In the genomic region with DNA sequence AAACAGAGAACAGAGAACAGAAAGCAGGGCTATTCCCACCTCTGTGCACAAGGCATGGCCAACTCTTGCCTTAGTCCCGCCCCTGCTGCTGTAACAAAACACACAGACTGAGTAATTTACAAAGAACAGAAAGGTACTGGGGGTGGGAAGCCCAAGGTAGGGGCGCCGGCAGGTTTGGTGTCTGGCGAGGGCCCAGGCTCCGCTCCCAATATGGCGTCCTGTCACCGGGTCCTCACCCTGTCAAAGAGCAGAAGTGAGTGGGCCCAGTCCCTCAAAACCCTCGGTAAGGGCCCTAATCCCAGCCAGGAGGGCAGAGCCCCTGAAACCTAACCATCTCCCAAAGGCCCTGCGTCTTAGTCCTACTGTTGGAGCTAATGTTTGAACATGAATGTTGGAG, we compare ENCODE assay signal across 33 cellular contexts.
"Had no signal": no experiment of that assay in that cellular context is flagged by ENCODE, and none has a peak within 500 bp of the region (broad histone marks: within the 10 kb centered on the region; RNA-seq: fewer than 3 reads in every experiment).

No MANE protein-coding gene starts in this region.

- DNase-seq: activated CD4-positive, alpha-beta memory T cell treated with anti-CD3 and anti-CD28 coated beads for 36 hours; activated CD4-positive, alpha-beta T cell treated with anti-CD3 and anti-CD28 coated beads for 36 hours; activated CD4-positive, alpha-beta T cell treated with anti-CD3 and anti-CD28 coated beads, Interleukin-2, amount 10 ng/mL, durations not matched to agents 24 days and 14 days; activated CD4-positive, CD25-positive, alpha-beta regulatory T cell; activated CD4-positive, CD25-positive, alpha-beta regulatory T cell treated with anti-CD3 and anti-CD28 coated beads, Interleukin-2, amount 50 U/mL, for 72 hours; activated CD8-positive, alpha-beta memory T cell treated with anti-CD3 and anti-CD28 coated beads, Interleukin-2, amount 10 ng/mL, durations not matched to agents 7 days and 5 days; activated CD8-positive, alpha-beta memory T cell treated with anti-CD3 and anti-CD28 coated beads, Interleukin-2, amount 50 U/mL, for 4 hours; activated CD8-positive, alpha-beta T cell treated with anti-CD3 and anti-CD28 coated beads, Interleukin-2, amount 10 ng/mL, durations not matched to agents 7 days and 5 days; activated effector memory CD4-positive, alpha-beta T cell treated with anti-CD3 and anti-CD28 coated beads, Interleukin-2, amount 50 U/mL, for 16 hours; activated naive CD4-positive, alpha-beta T cell treated with anti-CD3 and anti-CD28 coated beads, Interleukin-2, amount 10 ng/mL, durations not matched to agents 7 days and 5 days; activated naive CD8-positive, alpha-beta T cell treated with anti-CD3 and anti-CD28 coated beads, Interleukin-2, amount 10 ng/mL, durations not matched to agents 7 days and 5 days; activated T-cell treated with anti-CD3 and anti-CD28 coated beads, Interleukin-2, amount 50 U/mL, for 1 hour; activated T-cell treated with anti-CD3 and anti-CD28 coated beads, Interleukin-2, amount 50 U/mL, for 48 hours; central memory CD4-positive, alpha-beta T cell; cerebellar nuclear complex; colonic mucosa; effector CD8-positive, alpha-beta T cell; foreskin keratinocyte; gastrocnemius medialis; heart right ventricle; T-helper 1 cell; T-helper 17 cell; T1000; WERI-Rb-1 had no signal

- H3K9me3 ChIP-seq: colonic mucosa, gastrocnemius medialis had no signal

- H3K36me3 Mint-ChIP-seq: activated CD4-positive, alpha-beta memory T cell treated with anti-CD3 and anti-CD28 coated beads for 36 hours; activated CD8-positive, alpha-beta memory T cell treated with anti-CD3 and anti-CD28 coated beads, Interleukin-2, amount 10 ng/mL, durations not matched to agents 7 days and 5 days; activated naive CD8-positive, alpha-beta T cell treated with anti-CD3 and anti-CD28 coated beads, Interleukin-2, amount 10 ng/mL, durations not matched to agents 7 days and 5 days; brain had no signal

- ATAC-seq: activated CD4-positive, alpha-beta T cell treated with anti-CD3 and anti-CD28 coated beads for 36 hours; activated CD8-positive, alpha-beta memory T cell treated with anti-CD3 and anti-CD28 coated beads, Interleukin-2, amount 10 ng/mL, durations not matched to agents 7 days and 5 days; activated CD8-positive, alpha-beta T cell treated with anti-CD3 and anti-CD28 coated beads, Interleukin-2, amount 10 ng/mL, durations not matched to agents 7 days and 5 days; activated naive CD4-positive, alpha-beta T cell treated with anti-CD3 and anti-CD28 coated beads, Interleukin-2, amount 50 U/mL, for 72 hours; foreskin keratinocyte; gastrocnemius medialis; heart right ventricle; T-helper 17 cell had no signal

- H3K36me3 ChIP-seq: ascending aorta, breast epithelium, cardiac muscle cell, colonic mucosa, gastrocnemius medialis, heart right ventricle, WERI-Rb-1 had no signal

- H3K27ac Mint-ChIP-seq: activated CD4-positive, alpha-beta memory T cell treated with anti-CD3 and anti-CD28 coated beads for 36 hours; activated CD4-positive, alpha-beta T cell treated with anti-CD3 and anti-CD28 coated beads for 36 hours; activated CD4-positive, alpha-beta T cell treated with anti-CD3 and anti-CD28 coated beads, Interleukin-2, amount 10 ng/mL, durations not matched to agents 24 days and 14 days; activated CD8-positive, alpha-beta memory T cell treated with anti-CD3 and anti-CD28 coated beads, Interleukin-2, amount 10 ng/mL, durations not matched to agents 7 days and 5 days; activated CD8-positive, alpha-beta T cell treated with anti-CD3 and anti-CD28 coated beads, Interleukin-2, amount 10 ng/mL, durations not matched to agents 7 days and 5 days; activated naive CD4-positive, alpha-beta T cell treated with anti-CD3 and anti-CD28 coated beads, Interleukin-2, amount 50 U/mL, for 72 hours; activated naive CD8-positive, alpha-beta T cell treated with anti-CD3 and anti-CD28 coated beads, Interleukin-2, amount 10 ng/mL, durations not matched to agents 7 days and 5 days; activated T-helper 1 cell treated with anti-CD3 and anti-CD28 coated beads, Interleukin-12 subunit alpha, Interleukin-12 subunit beta, Interleukin-2, Interleukin-4 antibody, amounts not matched to agents 30 ng/mL and 10 ng/mL and 1 ng/mL, durations not matched to agents 14 hours and 24 hours and 36 hours; activated T-helper 2 cell treated with anti-CD3 and anti-CD28 coated beads, Interferon-gamma antibody, Interleukin-2, Interleukin-4, amounts not matched to agents 10 μg/mL and 5 μg/mL and 100 μg/mL, durations not matched to agents 14 hours and 24 hours and 36 hours; T-helper 17 cell; T-helper 2 cell treated with Interferon-gamma antibody and Interleukin-4, amounts not matched to agents 5 μg/mL and 100 μg/mL, for 36 hours had no signal

- H3K4me3 ChIP-seq: ascending aorta, breast epithelium, cardiac muscle cell, colonic mucosa, gastrocnemius medialis, heart right ventricle had no signal

- H3K4me3 Mint-ChIP-seq: activated CD4-positive, alpha-beta memory T cell treated with anti-CD3 and anti-CD28 coated beads for 36 hours; activated CD4-positive, alpha-beta T cell treated with anti-CD3 and anti-CD28 coated beads for 36 hours; activated CD4-positive, alpha-beta T cell treated with anti-CD3 and anti-CD28 coated beads, Interleukin-2, amount 10 ng/mL, durations not matched to agents 24 days and 14 days; activated CD8-positive, alpha-beta memory T cell treated with anti-CD3 and anti-CD28 coated beads, Interleukin-2, amount 10 ng/mL, durations not matched to agents 7 days and 5 days; activated CD8-positive, alpha-beta T cell treated with anti-CD3 and anti-CD28 coated beads, Interleukin-2, amount 10 ng/mL, durations not matched to agents 7 days and 5 days; activated naive CD4-positive, alpha-beta T cell treated with anti-CD3 and anti-CD28 coated beads, Interleukin-2, amount 10 ng/mL, durations not matched to agents 7 days and 5 days; activated naive CD8-positive, alpha-beta T cell treated with anti-CD3 and anti-CD28 coated beads, Interleukin-2, amount 10 ng/mL, durations not matched to agents 7 days and 5 days; activated T-helper 1 cell treated with anti-CD3 and anti-CD28 coated beads, Interleukin-12 subunit alpha, Interleukin-12 subunit beta, Interleukin-2, Interleukin-4 antibody, amounts not matched to agents 30 ng/mL and 10 ng/mL and 1 ng/mL, durations not matched to agents 14 hours and 24 hours and 36 hours; brain; T-helper 2 cell treated with Interferon-gamma antibody and Interleukin-4, amounts not matched to agents 5 μg/mL and 100 μg/mL, for 36 hours had no signal

- H3K27me3 ChIP-seq: ascending aorta, breast epithelium, cardiac muscle cell, colonic mucosa, foreskin keratinocyte had no signal

- H3K4me1 ChIP-seq: ascending aorta, breast epithelium, colonic mucosa, foreskin keratinocyte, gastrocnemius medialis had no signal

- H3K27me3 Mint-ChIP-seq: activated CD4-positive, alpha-beta memory T cell treated with anti-CD3 and anti-CD28 coated beads for 36 hours; activated CD4-positive, alpha-beta T cell treated with anti-CD3 and anti-CD28 coated beads for 36 hours; activated CD4-positive, alpha-beta T cell treated with anti-CD3 and anti-CD28 coated beads, Interleukin-2, amount 10 ng/mL, durations not matched to agents 24 days and 14 days; activated CD8-positive, alpha-beta memory T cell treated with anti-CD3 and anti-CD28 coated beads, Interleukin-2, amount 10 ng/mL, durations not matched to agents 7 days and 5 days; activated naive CD4-positive, alpha-beta T cell treated with anti-CD3 and anti-CD28 coated beads, Interleukin-2, amount 10 ng/mL, durations not matched to agents 7 days and 5 days; activated naive CD8-positive, alpha-beta T cell treated with anti-CD3 and anti-CD28 coated beads, Interleukin-2, amount 10 ng/mL, durations not matched to agents 7 days and 5 days; T-helper 17 cell had no signal

- H3K27ac ChIP-seq: ascending aorta, breast epithelium, cardiac muscle cell, colonic mucosa, epithelial cell of prostate, foreskin keratinocyte, gastrocnemius medialis, heart right ventricle, WERI-Rb-1 had no signal
